15 cellular contexts compared by ENCODE assay signal in the genomic region with DNA sequence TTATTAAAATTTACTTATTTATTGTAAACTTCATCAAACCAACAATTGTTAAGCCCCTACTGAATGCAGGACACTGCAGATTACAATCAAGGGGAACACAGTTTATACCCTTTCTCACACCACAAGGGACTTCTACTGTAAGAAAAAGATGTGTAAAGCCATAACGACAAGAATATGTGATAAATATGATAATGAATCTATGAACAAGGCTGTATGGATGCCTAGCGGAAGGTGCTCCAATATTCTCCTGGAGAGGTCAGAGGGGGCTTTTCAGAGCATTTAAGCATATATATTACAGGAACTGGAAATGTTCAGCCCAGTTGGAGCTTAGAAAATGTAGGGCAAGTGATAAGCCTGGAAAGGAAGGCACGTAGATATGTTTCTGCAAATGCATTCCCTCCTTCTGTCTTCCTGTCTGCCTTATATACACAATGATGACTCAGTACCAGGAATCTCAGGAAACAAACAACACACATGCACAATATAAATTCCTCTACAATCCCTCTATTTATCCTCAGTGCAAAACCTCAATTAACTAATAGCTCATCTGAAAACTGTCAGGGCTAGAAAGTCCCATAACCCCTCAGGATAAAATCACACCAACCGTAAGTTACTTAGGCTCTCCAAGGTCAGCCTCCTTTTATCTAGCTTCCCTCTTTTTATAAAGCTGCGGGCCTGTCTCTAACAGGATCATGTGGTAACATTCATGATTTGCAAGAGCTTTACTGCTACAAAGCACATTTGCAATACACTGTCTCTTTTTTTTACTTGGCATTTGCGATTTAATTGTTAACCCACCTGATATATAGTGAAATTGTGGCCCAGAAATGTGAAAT.
DNase-seq lines count a peak whose midpoint lies in the region; ATAC-seq, FAIRE-seq and TF ChIP-seq lines count a peak whose summit lies in the region.
"Had no signal": no experiment of that assay in that cellular context is flagged by ENCODE, and none has a peak within 500 bp of the region (broad histone marks: within the 10 kb centered on the region; RNA-seq: fewer than 3 reads in every experiment).

No MANE protein-coding gene starts in this region.

- H3K4me1 ChIP-seq in ACC112 (ENCODE audit: control insufficient read depth, insufficient read depth, low read length, unreplicated experiment), result peaks cover 14% of the 10 kb centered on the region
- H3K4me1 ChIP-seq in keratinocyte (ENCODE audit: control insufficient read depth, extremely low read depth, insufficient read depth, low read length), result peaks cover 5% of the 10 kb centered on the region
- H3K4me1 ChIP-seq in spleen, result peaks cover 0 to 8% (median 0%) of the 10 kb centered on the region in 6 donors

- no peaks in the 10 kb centered on the region for H3K79me2 ChIP-seq in ACC112 (ENCODE audit: control insufficient read depth, insufficient read depth, low read length, unreplicated experiment)
- H3K79me2 ChIP-seq in keratinocyte (ENCODE audit: control insufficient read depth, insufficient read depth, low read length), result no peaks in the 10 kb centered on the region

- FAIRE-seq in keratinocyte (lab: Jason Lieb, UNC), result peak; percentile 87

- TF ChIP-seq POLR2A in spleen (IDR thresholded peaks at IDR 0.05), result no peak

- DNase-seq in HS-5 (ENCODE audit: low read depth) (peak; percentile 42), astrocyte of the spinal cord (ENCODE audit: low read depth, low spot score) (peak; percentile 55), keratinocyte (ENCODE audit: low read depth, low spot score) (no peak), RPMI8226 (no peak), spleen (no peak)
- DNase-seq in activated naive CD4-positive, alpha-beta T cell treated with anti-CD3 and anti-CD28 coated beads, Interleukin-2, amount 50 U/mL, for 16 hours, result no peak
- DNase-seq: KG1; naive thymus-derived CD8-positive, alpha-beta T cell; NCI-H2029; NCI-H82; transverse colon had no signal

- intact Hi-C loops in spleen (cut with DNase I; ENCODE audit: low total_unique reads), result no loop called here

- WGBS in spleen, 5 donors, result 81 to 89% (median 82%) methylated on average over 6 of the region's 6 CpGs

- H3K9me3 ChIP-seq in keratinocyte (ENCODE audit: control insufficient read depth, low read depth, low read length) (no peaks in the 10 kb centered on the region), spleen (no peaks in the 10 kb centered on the region)
- H3K9me3 ChIP-seq: transverse colon had no signal

- TF ChIP-seq CTCF in astrocyte of the spinal cord (IDR thresholded peaks at IDR 0.05; ENCODE audit: low read depth, low read length) (no peak), keratinocyte (optimal IDR thresholded peaks at IDR 0.05 in 1 of 3, IDR thresholded peaks at IDR 0.05 in 1 of 3, conservative IDR thresholded peaks at IDR 0.05 in 1 of 3; ENCODE audit: extremely low read depth in 1 of 3, insufficient read depth in 2 of 3, low read length in 3 of 3) (no peak), spleen (IDR thresholded peaks at IDR 0.05 in 8 of 11, conservative IDR thresholded peaks at IDR 0.05 in 3 of 11) (no peak)

- in situ Hi-C loops in astrocyte of the spinal cord (cut with HindIII; ENCODE audit: low sequenced_read_pairs), result no loop called here

- no peaks in the 10 kb centered on the region for H3K9me1 ChIP-seq in keratinocyte (ENCODE audit: control insufficient read depth, extremely low read depth, insufficient read depth, low read length)

- no peak overlapping the region for H3K4me3 ChIP-seq in ACC112 (ENCODE audit: low read depth, low read length)
- no peak overlapping the region for H3K4me3 ChIP-seq in astrocyte of the spinal cord (ENCODE audit: low read depth, low read length)
- no peak overlapping the region for H3K4me3 ChIP-seq in keratinocyte (ENCODE audit: control insufficient read depth in 2 of 3, extremely low read depth in 1 of 3, insufficient read depth in 2 of 3, low read depth in 1 of 3, low read length in 3 of 3)
- H3K4me3 ChIP-seq in spleen, result no peak overlapping the region
- H3K4me3 ChIP-seq: skin epidermis, transverse colon had no signal

- H3K9ac ChIP-seq in keratinocyte (ENCODE audit: control insufficient read depth, extremely low read depth, insufficient read depth, low read length), result no peak overlapping the region

- no peaks in the 10 kb centered on the region for H4K20me1 ChIP-seq in keratinocyte (ENCODE audit: control insufficient read depth, extremely low read depth, insufficient read depth, low read length)

- ATAC-seq in GM21423 (IDR thresholded peaks at IDR 0.05; ENCODE audit: unreplicated experiment), result no peak
- ATAC-seq: activated CD4-positive, CD25-positive, alpha-beta regulatory T cell treated with anti-CD3 and anti-CD28 coated beads, Interleukin-2, amount 50 U/mL, for 24 hours; naive thymus-derived CD8-positive, alpha-beta T cell had no signal

- no peak overlapping the region for H2AFZ ChIP-seq in ACC112 (ENCODE audit: low read length, unreplicated experiment)
- H2AFZ ChIP-seq in keratinocyte (ENCODE audit: control insufficient read depth, low read length), result no peak overlapping the region

- dilution Hi-C loops in keratinocyte (cut with MboI; ENCODE audit: extremely low pct_ligation_motif_present, low sequenced_read_pairs), result no loop called here

- H3K27ac ChIP-seq in ACC112 (ENCODE audit: low read depth, low read length) (peak overlapping the region; percentile 17; the same call in 1 of the 2 replicates), keratinocyte (ENCODE audit: control insufficient read depth, insufficient read depth, low read length) (no peak overlapping the region), spleen (no peak overlapping the region)
- H3K27ac ChIP-seq: skin epidermis, transverse colon had no signal

- no peak overlapping the region for H3K4me2 ChIP-seq in keratinocyte (ENCODE audit: control insufficient read depth, extremely low read depth, insufficient read depth, low read depth, low read length)

- H3K36me3 ChIP-seq in ACC112 (ENCODE audit: insufficient read depth, low read length) (no peaks in the 10 kb centered on the region), keratinocyte (ENCODE audit: control insufficient read depth in 2 of 2, extremely low read depth in 1 of 2, insufficient read depth in 2 of 2, low read length in 2 of 2) (peaks cover 0 to 1% of the 10 kb centered on the region in 2 experiments), spleen (peaks cover 0 to 6% (median 0%) of the 10 kb centered on the region in 6 donors)
- H3K36me3 ChIP-seq: transverse colon had no signal

- no peaks in the 10 kb centered on the region for H3K27me3 ChIP-seq in ACC112 (ENCODE audit: insufficient read depth, low read length)
- no peaks in the 10 kb centered on the region for H3K27me3 ChIP-seq in keratinocyte (ENCODE audit: control insufficient read depth, extremely low read depth, insufficient read depth, low read length)
- H3K27me3 ChIP-seq in spleen (replicated peaks in 1 of 7), result no peaks in the 10 kb centered on the region
- H3K27me3 ChIP-seq: transverse colon had no signal

Comparison
In these comparisons a context has a peak if more than half of its experiments do, and no peak if none do; other contexts are left out.
1. DNase-seq: peak in HS-5 (single experiment) and astrocyte of the spinal cord (single experiment); none in keratinocyte (single experiment), activated naive CD4-positive, alpha-beta T cell treated with anti-CD3 and anti-CD28 coated beads, Interleukin-2, amount 50 U/mL, for 16 hours (single experiment), RPMI8226 (single experiment) and spleen (single experiment).